Comparison of ENCODE assay signal across 30 cellular contexts in the genomic region with DNA sequence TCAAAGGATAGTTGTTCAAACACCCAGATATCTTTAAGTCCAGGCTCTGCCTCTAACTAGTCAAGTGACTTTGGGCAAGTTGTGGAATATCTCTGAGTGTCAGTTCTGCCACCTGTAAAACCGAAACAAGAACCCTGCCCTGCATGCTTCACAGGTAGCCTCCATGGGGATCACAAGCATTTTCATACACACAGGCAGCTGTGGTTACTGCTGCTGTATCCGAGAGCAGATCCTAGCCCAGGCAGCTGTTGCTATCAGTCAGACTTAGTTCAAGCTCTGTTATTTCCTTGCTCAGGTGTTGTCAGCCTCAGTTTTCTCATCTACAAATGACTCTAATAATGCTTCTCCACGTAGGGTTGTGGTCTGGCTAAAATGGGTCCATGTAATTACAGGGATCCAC. TPM values are rescaled to one million over a fixed set of nuclear protein-coding genes. Genes with fewer than 3 reads are reported as not detected.
"Had no signal": no experiment of that assay in that cellular context is flagged by ENCODE, and none has a peak within 500 bp of the region (broad histone marks: within the 10 kb centered on the region; RNA-seq: fewer than 3 reads in every experiment).

No MANE protein-coding gene starts in this region.

- H3K27ac ChIP-seq: ascending aorta, brain microvascular endothelial cell, esophagus muscularis mucosa, foreskin keratinocyte, gastroesophageal sphincter, heart right ventricle, hepatocyte, VCaP had no signal

- H3K4me3 ChIP-seq: ascending aorta, esophagus muscularis mucosa, gastroesophageal sphincter, heart right ventricle, hepatocyte had no signal

- DNase-seq: activated CD4-positive, alpha-beta memory T cell treated with anti-CD3 and anti-CD28 coated beads, Interleukin-2, amount 10 ng/mL, durations not matched to agents 7 days and 5 days; activated CD4-positive, alpha-beta T cell treated with anti-CD3 and anti-CD28 coated beads for 1 hour; activated CD4-positive, alpha-beta T cell treated with anti-CD3 and anti-CD28 coated beads for 4 hours; activated CD4-positive, alpha-beta T cell treated with anti-CD3 and anti-CD28 coated beads, Interleukin-2, amount 10 ng/mL, durations not matched to agents 7 days and 5 days; activated CD4-positive, alpha-beta T cell treated with anti-CD3 and anti-CD28 coated beads, Interleukin-2, amount 50 U/mL, for 4 hours; activated CD8-positive, alpha-beta memory T cell treated with anti-CD3 and anti-CD28 coated beads, Interleukin-2, amount 50 U/mL, for 48 hours; activated gamma-delta T cell; activated naive CD4-positive, alpha-beta T cell; activated naive CD4-positive, alpha-beta T cell treated with anti-CD3 and anti-CD28 coated beads, Interleukin-2, amount 10 ng/mL, durations not matched to agents 7 days and 5 days; activated naive CD8-positive, alpha-beta T cell treated with anti-CD3 and anti-CD28 coated beads, Interleukin-2, amount 10 ng/mL, durations not matched to agents 7 days and 5 days; activated T-cell treated with anti-CD3 and anti-CD28 coated beads for 4 hours; activated T-cell treated with anti-CD3 and anti-CD28 coated beads, Interleukin-2, amount 50 U/mL, for 24 hours; activated T-cell treated with anti-CD3 and anti-CD28 coated beads, Interleukin-2, amount 50 U/mL, for 72 hours; brain microvascular endothelial cell; cortex of kidney; dermis blood vessel endothelial cell; effector CD4-positive, alpha-beta T cell; effector memory CD8-positive, alpha-beta T cell; erythroblast; foreskin keratinocyte; heart right ventricle; T-helper 2 cell had no signal

- H3K27me3 ChIP-seq: ascending aorta, brain microvascular endothelial cell, esophagus muscularis mucosa, gastroesophageal sphincter had no signal

- H2AFZ ChIP-seq: hepatocyte had no signal

- H3K9me3 ChIP-seq: ascending aorta had no signal

- H3K4me2 ChIP-seq: hepatocyte had no signal

- H3K79me2 ChIP-seq: hepatocyte had no signal

- H3K4me1 ChIP-seq: foreskin keratinocyte had no signal

- ATAC-seq: activated naive CD4-positive, alpha-beta T cell treated with anti-CD3 and anti-CD28 coated beads, Interleukin-2, amount 50 U/mL, for 72 hours; activated T-cell treated with anti-CD3 and anti-CD28 coated beads, Interleukin-2, amount 50 U/mL, for 72 hours; effector memory CD8-positive, alpha-beta T cell; foreskin keratinocyte; gastroesophageal sphincter; heart right ventricle; WTC11 had no signal

- H3K36me3 ChIP-seq: ascending aorta, brain microvascular endothelial cell, esophagus muscularis mucosa, gastroesophageal sphincter, heart right ventricle had no signal

- FAIRE-seq: colon had no signal

RNA-seq across cellular contexts. Expression of a gene that starts 6.5 kb away (rescaled TPM):
- total RNA-seq: activated CD4-positive, alpha-beta memory T cell treated with anti-CD3 and anti-CD28 coated beads, Interleukin-2, amount 10 ng/mL, durations not matched to agents 7 days and 5 days; activated CD4-positive, alpha-beta T cell treated with anti-CD3 and anti-CD28 coated beads, Interleukin-2, amount 10 ng/mL, durations not matched to agents 7 days and 5 days; activated naive CD8-positive, alpha-beta T cell treated with anti-CD3 and anti-CD28 coated beads, Interleukin-2, amount 10 ng/mL, durations not matched to agents 7 days and 5 days had no signal
